ENCODE assay signal across 11 cellular contexts in the genomic region with DNA sequence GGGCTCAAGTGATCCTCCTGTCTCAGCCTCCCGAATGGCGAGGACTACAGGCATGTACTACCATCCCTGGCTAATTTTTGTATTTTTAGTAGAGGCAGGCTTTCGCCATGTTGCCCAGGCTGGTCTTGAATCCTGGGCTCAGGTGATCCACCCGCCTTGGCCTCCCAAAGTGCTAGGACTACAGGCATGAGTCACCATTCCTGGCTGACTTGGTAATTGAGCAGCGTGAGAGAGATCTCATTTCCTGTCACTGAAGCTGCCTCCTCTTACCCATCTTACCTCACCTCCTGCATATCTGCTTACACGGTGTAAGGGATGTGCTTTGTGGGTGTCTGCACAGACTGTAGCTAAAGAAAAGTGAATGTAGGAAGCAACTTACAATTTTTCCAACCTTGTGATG. TPM values are rescaled to one million over a fixed set of nuclear protein-coding genes. Genes with fewer than 3 reads are reported as not detected.
A peak's percentile ranks its signal among the peaks of the same experiment; 100 is the strongest.
DNase-seq lines count a peak whose midpoint lies in the region; ATAC-seq and TF ChIP-seq lines count a peak whose summit lies in the region.
"Had no signal": no experiment of that assay in that cellular context is flagged by ENCODE, and none has a peak within 500 bp of the region (broad histone marks: within the 10 kb centered on the region; RNA-seq: fewer than 3 reads in every experiment).

No MANE protein-coding gene starts in this region.

- no peak overlapping the region for H2BK15ac ChIP-seq in mesenchymal stem cell (ENCODE audit: low read depth, poor library complexity, severe bottlenecking)

- H3K36me3 ChIP-seq in KMS-11 (ENCODE audit: insufficient read depth) (no peaks in the 10 kb centered on the region), mesenchymal stem cell (ENCODE audit: control insufficient read depth in 1 of 2, insufficient read depth in 2 of 2, low read depth in 1 of 2, low read length in 2 of 2) (peaks cover 2 to 67% of the 10 kb centered on the region in 2 experiments)

- H2AFZ ChIP-seq in KMS-11 (ENCODE audit: low read depth) (no peak overlapping the region), mesenchymal stem cell (ENCODE audit: low read depth, low read length) (no peak overlapping the region)

- no peak overlapping the region for H3K4me3 ChIP-seq in KMS-11 (IDR thresholded peaks at IDR 0.05; ENCODE audit: insufficient read depth, low read depth, low read length)
- H3K4me3 ChIP-seq in mesenchymal stem cell (ENCODE audit: insufficient read depth in 1 of 2, low read depth in 1 of 2, low read length in 2 of 2) = no peak overlapping the region
- H3K4me3 ChIP-seq: Peyer's patch had no signal

- no peak overlapping the region for H3K14ac ChIP-seq in mesenchymal stem cell (ENCODE audit: low read length in 2 of 2)

- H3K27ac ChIP-seq in KMS-11 (no peak overlapping the region), mesenchymal stem cell (ENCODE audit: low read length, poor library complexity, severe bottlenecking) (peak overlapping the region; percentile 55)
- H3K27ac ChIP-seq: Peyer's patch had no signal

- no peak overlapping the region for H3K18ac ChIP-seq in mesenchymal stem cell (ENCODE audit: low read depth in 1 of 2, low read length in 2 of 2)

- H3K9me3 Mint-ChIP-seq in activated naive CD8-positive, alpha-beta T cell (ENCODE audit: low read depth) = no peaks in the 10 kb centered on the region
- H3K9me3 Mint-ChIP-seq: neural crest cell had no signal

- ATAC-seq in GM18861 (IDR thresholded peaks at IDR 0.05; ENCODE audit: unreplicated experiment) = no peak

- peaks cover 39% of the 10 kb centered on the region for H3K36me3 Mint-ChIP-seq in activated naive CD8-positive, alpha-beta T cell

- 91% methylated on average over 4 of the region's 6 CpGs for WGBS in mesenchymal stem cell

- peak overlapping the region; percentile 10 for H3K4me3 Mint-ChIP-seq in activated naive CD8-positive, alpha-beta T cell
- H3K4me3 Mint-ChIP-seq: neural crest cell had no signal

- H3K9ac ChIP-seq in KMS-11 (no peak overlapping the region), mesenchymal stem cell (ENCODE audit: low read length) (no peak overlapping the region)

- no peaks in the 10 kb centered on the region for H4K20me1 ChIP-seq in KMS-11 (ENCODE audit: insufficient read depth)

- H3K4me1 ChIP-seq in KMS-11 (ENCODE audit: low read depth, poor library complexity, severe bottlenecking) (peaks cover 54% of the 10 kb centered on the region), mesenchymal stem cell (ENCODE audit: control insufficient read depth, insufficient read depth, low read depth, low read length) (peaks cover 13% of the 10 kb centered on the region)

- H3K9me3 ChIP-seq in mesenchymal stem cell (ENCODE audit: control insufficient read depth, low read length) = no peaks in the 10 kb centered on the region
- H3K9me3 ChIP-seq: Peyer's patch had no signal

- H3K79me2 ChIP-seq in KMS-11 (ENCODE audit: insufficient read depth, low read depth) = no peaks in the 10 kb centered on the region

- H3K23ac ChIP-seq in mesenchymal stem cell (ENCODE audit: low read length in 2 of 2) = no peak overlapping the region

- DNase-seq in DMS53 treated with DMSO at 0.1 percent for 48 hours (lab: John Stamatoyannopoulos, UW; ENCODE audit: unreplicated experiment) = peak; percentile 68
- peak; percentile 70 for DNase-seq in mesenchymal stem cell
- DNase-seq in NCI-H345 (lab: John Stamatoyannopoulos, UW) = no peak
- no peak for DNase-seq in C1 segment of cervical spinal cord (lab: John Stamatoyannopoulos, UW)
- no peak for DNase-seq in 8988T
- DNase-seq: Kasumi-1 had no signal

- no peak overlapping the region for H2AK5ac ChIP-seq in mesenchymal stem cell (ENCODE audit: low read length, severe bottlenecking)

- H3K4ac ChIP-seq in mesenchymal stem cell (ENCODE audit: low read depth in 1 of 2, low read length in 2 of 2) = no peak overlapping the region

- H2BK12ac ChIP-seq in mesenchymal stem cell (ENCODE audit: low read length in 2 of 2) = no peak overlapping the region

- H3K27me3 Mint-ChIP-seq in activated naive CD8-positive, alpha-beta T cell = peaks cover 4% of the 10 kb centered on the region

- peaks cover 49% of the 10 kb centered on the region for H3K4me1 Mint-ChIP-seq in activated naive CD8-positive, alpha-beta T cell (ENCODE audit: low read depth)

- H2BK120ac ChIP-seq in mesenchymal stem cell (ENCODE audit: low read depth, low read length) = no peak overlapping the region

- TF ChIP-seq CTCF in KMS-11 (conservative IDR thresholded peaks at IDR 0.05; ENCODE audit: low read depth, low read length) = no peak

- H3K27me3 ChIP-seq in KMS-11 (ENCODE audit: insufficient read depth, low read depth) = no peaks in the 10 kb centered on the region
- no peaks in the 10 kb centered on the region for H3K27me3 ChIP-seq in mesenchymal stem cell (ENCODE audit: control insufficient read depth in 1 of 2, insufficient read depth in 1 of 2, low read length in 2 of 2)
- H3K27me3 ChIP-seq: Peyer's patch had no signal

- peak overlapping the region; percentile 15; the same call in 1 of the 2 replicates for H3K4me2 ChIP-seq in KMS-11
- no peak overlapping the region for H3K4me2 ChIP-seq in mesenchymal stem cell (ENCODE audit: low read length, poor library complexity, severe bottlenecking)

- H2BK5ac ChIP-seq in mesenchymal stem cell (ENCODE audit: low read depth, low read length, poor library complexity, severe bottlenecking) = no peak overlapping the region

- H4K8ac ChIP-seq in mesenchymal stem cell (ENCODE audit: low read length) = no peak overlapping the region

- peaks cover 16% of the 10 kb centered on the region for H3K79me1 ChIP-seq in mesenchymal stem cell (replicated peaks; ENCODE audit: low read length, poor library complexity, severe bottlenecking)

- no peak overlapping the region for H3K27ac Mint-ChIP-seq in activated naive CD8-positive, alpha-beta T cell

- no peak overlapping the region for H4K91ac ChIP-seq in mesenchymal stem cell (ENCODE audit: low read length)

RNA-seq across cellular contexts. Expression of a gene that starts 9.7 kb away (rescaled TPM):
- polyA plus RNA-seq in mesenchymal stem cell (2013, experiment 1 of 2) = 29.1 TPM
- 30.3 TPM for polyA plus RNA-seq in mesenchymal stem cell (2013, experiment 2 of 2)

RNA-seq across cellular contexts. Expression of a gene that starts 35.6 kb away (rescaled TPM):
- 4.6 TPM for polyA plus RNA-seq in mesenchymal stem cell (2013, experiment 1 of 2)
- 4.7 TPM for polyA plus RNA-seq in mesenchymal stem cell (2013, experiment 2 of 2)

RNA-seq across cellular contexts. Expression of a gene that starts 40.4 kb away (rescaled TPM):
- 0.03 TPM for polyA plus RNA-seq in mesenchymal stem cell (2013, experiment 1 of 2)
- not detected for polyA plus RNA-seq in mesenchymal stem cell (2013, experiment 2 of 2)

RNA-seq across cellular contexts. Expression of a gene that starts 54.9 kb away (rescaled TPM):
- 26.8 TPM for polyA plus RNA-seq in mesenchymal stem cell (2013, experiment 1 of 2)
- polyA plus RNA-seq in mesenchymal stem cell (2013, experiment 2 of 2) = 26.9 TPM

Comparison
In these comparisons a context has a peak if more than half of its experiments do, and no peak if none do; other contexts are left out.
1. DNase-seq: peak in DMS53 treated with DMSO at 0.1 percent for 48 hours (single experiment) and mesenchymal stem cell (single experiment); none in NCI-H345 (single experiment), C1 segment of cervical spinal cord (0 of 14) and 8988T (single experiment).